15 cellular contexts compared by ENCODE assay signal in the genomic region with DNA sequence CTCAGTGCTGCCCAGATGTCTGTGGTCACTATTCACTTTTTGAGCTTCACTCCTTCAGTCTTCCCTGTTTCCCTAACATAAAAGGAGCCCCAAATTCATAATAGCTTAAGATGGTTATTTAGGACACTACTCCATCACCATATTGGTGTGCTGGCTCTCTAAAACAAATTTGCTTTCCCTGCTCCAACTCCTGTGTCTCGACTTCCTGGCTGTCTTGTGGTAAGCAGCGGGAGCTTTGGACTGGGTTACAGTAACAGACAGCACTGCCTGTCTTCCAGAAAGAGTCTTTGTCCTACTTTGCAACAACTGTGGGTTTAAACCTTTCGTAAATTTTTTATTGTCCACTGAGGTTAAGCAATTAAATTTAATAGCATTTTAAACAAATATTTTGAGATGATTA.
"Had no signal": no experiment of that assay in that cellular context is flagged by ENCODE, and none has a peak within 500 bp of the region (broad histone marks: within the 10 kb centered on the region; RNA-seq: fewer than 3 reads in every experiment).

No MANE protein-coding gene starts in this region.

- H3K9me3 ChIP-seq: gastrocnemius medialis, suprapubic skin had no signal

- H3K4me3 ChIP-seq: gastrocnemius medialis, heart right ventricle, left lung, suprapubic skin, upper lobe of left lung had no signal

- H3K27me3 Mint-ChIP-seq: activated naive CD8-positive, alpha-beta T cell treated with anti-CD3 and anti-CD28 coated beads for 36 hours; memory B cell had no signal

- ATAC-seq: activated T-cell treated with anti-CD3 and anti-CD28 coated beads, Interleukin-2, amount 50 U/mL, for 4 hours; gastrocnemius medialis; heart right ventricle; left lung had no signal

- H3K4me3 Mint-ChIP-seq: activated naive CD8-positive, alpha-beta T cell treated with anti-CD3 and anti-CD28 coated beads for 36 hours; activated T-cell treated with anti-CD3 and anti-CD28 coated beads, Interleukin-2, amount 50 U/mL, for 4 hours; memory B cell; nephron had no signal

- H3K4me1 ChIP-seq: gastrocnemius medialis, heart right ventricle, left lung, suprapubic skin, upper lobe of left lung had no signal

- H3K27me3 ChIP-seq: gastrocnemius medialis, heart right ventricle, left lung, suprapubic skin, upper lobe of left lung had no signal

- H3K27ac Mint-ChIP-seq: activated naive CD8-positive, alpha-beta T cell treated with anti-CD3 and anti-CD28 coated beads for 36 hours; memory B cell had no signal

- H3K36me3 Mint-ChIP-seq: activated naive CD8-positive, alpha-beta T cell treated with anti-CD3 and anti-CD28 coated beads for 36 hours; memory B cell had no signal

- H3K36me3 ChIP-seq: gastrocnemius medialis, heart right ventricle, left lung, suprapubic skin, upper lobe of left lung had no signal

- H3K27ac ChIP-seq: gastrocnemius medialis, heart right ventricle, left lung, suprapubic skin, upper lobe of left lung had no signal

- DNase-seq: activated CD4-positive, alpha-beta T cell treated with anti-CD3 and anti-CD28 coated beads, Interleukin-2, amount 50 U/mL, for 4 hours; activated CD4-positive, CD25-positive, alpha-beta regulatory T cell treated with anti-CD3 and anti-CD28 coated beads, Interleukin-2, amount 50 U/mL, for 72 hours; activated gamma-delta T cell; activated naive CD8-positive, alpha-beta T cell treated with anti-CD3 and anti-CD28 coated beads for 36 hours; activated T-cell treated with anti-CD3 and anti-CD28 coated beads, Interleukin-2, amount 50 U/mL, for 4 hours; gastrocnemius medialis; heart right ventricle; left lung; stimulated activated CD4-positive, alpha-beta T cell treated with anti-CD3 and anti-CD28 coated beads, Interleukin-2, amount 100 ng/mL, for 48 hours; stimulated activated naive CD4-positive, alpha-beta T cell treated with Interleukin-2 at 50 U/mL for 16 hours; T-helper 2 cell; upper lobe of left lung had no signal

- H3K4me1 Mint-ChIP-seq: activated naive CD8-positive, alpha-beta T cell treated with anti-CD3 and anti-CD28 coated beads for 36 hours; memory B cell; nephron had no signal
